In the genomic region with DNA sequence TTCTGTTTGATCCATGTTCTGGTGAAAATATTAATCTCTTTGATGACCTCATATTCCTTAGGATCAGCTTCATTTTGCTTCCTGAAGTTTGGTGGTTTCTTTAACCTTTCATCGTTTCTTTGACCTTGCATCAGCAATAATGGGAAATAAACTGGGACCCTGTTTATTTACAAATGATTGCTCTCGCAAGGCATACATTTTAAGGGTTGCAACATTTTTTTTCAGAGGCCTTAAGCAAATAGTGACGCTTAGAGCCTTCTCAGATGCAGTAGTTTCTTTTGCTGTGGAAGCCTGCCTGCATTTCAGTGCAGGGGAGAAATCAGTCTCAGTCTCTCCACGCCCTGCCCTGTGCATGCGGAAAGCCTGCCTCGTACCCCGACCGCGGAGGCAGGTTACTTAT, we compare ENCODE assay signal across 27 cellular contexts.
"Had no signal": no experiment of that assay in that cellular context is flagged by ENCODE, and none has a peak within 500 bp of the region (broad histone marks: within the 10 kb centered on the region; RNA-seq: fewer than 3 reads in every experiment).

No MANE protein-coding gene starts in this region.

- H3K4me3 ChIP-seq: left lung, lower lobe of right lung, ovary, prostate gland, sigmoid colon, tibial nerve, uterus had no signal

- H3K4me1 ChIP-seq: left lung, lower lobe of right lung, prostate gland, uterus had no signal

- H3K27me3 ChIP-seq: left lung, ovary, sigmoid colon, tibial nerve, uterus had no signal

- H3K36me3 ChIP-seq: ovary, prostate gland, uterus had no signal

- ATAC-seq: left colon; left lung; lower lobe of right lung; naive thymus-derived CD8-positive, alpha-beta T cell; right cardiac atrium; stimulated activated memory B cell treated with anti-CD40 and anti-IgM and Interleukin-4, amounts not matched to agents 10 μg/mL and 1 μg/mL and 100 μg/mL, for 72 hours; stimulated activated naive CD8-positive, alpha-beta T cell treated with anti-CD3 and anti-CD28 coated beads, Interleukin-15, amount 100 ng/mL, for 72 hours had no signal

- DNase-seq: hypothalamus; immature natural killer cell; kidney; left colon; left lung; lower lobe of right lung; mammary epithelial cell; mesenchymal stem cell; naive thymus-derived CD8-positive, alpha-beta T cell; nucleus accumbens; ovary; retina; right cardiac atrium; sigmoid colon; small intestine; stimulated activated CD4-positive, alpha-beta T cell treated with anti-CD3 and anti-CD28 coated beads, Interleukin-1b, Interleukin-23, amount 100 ng/mL, for 48 hours; stimulated activated CD4-positive, alpha-beta T cell treated with anti-CD3 and anti-CD28 coated beads, Interleukin-2, amount 100 ng/mL, for 48 hours; stimulated activated CD4-positive, alpha-beta T cell treated with anti-CD3 and anti-CD28 coated beads, Interleukin-4, amount 100 ng/mL, for 4 hours; stimulated activated CD8-positive, alpha-beta memory T cell treated with anti-CD3 and anti-CD28 coated beads, Interleukin-4, amount 100 ng/mL, for 48 hours; stimulated activated naive CD4-positive, alpha-beta T cell treated with Interleukin-2 at 50 U/mL for 16 hours; stimulated activated naive CD8-positive, alpha-beta T cell treated with anti-CD3 and anti-CD28 coated beads, Interleukin-15, amount 100 ng/mL, for 72 hours; substantia nigra; uterus had no signal

- H3K27ac ChIP-seq: left lung, lower lobe of right lung, ovary, prostate gland, sigmoid colon had no signal

- FAIRE-seq: islet of Langerhans, kidney, small intestine had no signal

- H3K9me3 ChIP-seq: left lung, lower lobe of right lung, ovary, prostate gland, sigmoid colon, tibial nerve, uterus had no signal
